ENCODE assay signal across 8 cellular contexts in genomic region chr1:151326619-151327222, GRCh38. TPM values are rescaled to one million over a fixed set of nuclear protein-coding genes. Genes with fewer than 3 reads are reported as not detected.
A peak's percentile ranks its signal among the peaks of the same experiment; 100 is the strongest.
DNase-seq lines count a peak whose midpoint lies in the region; ATAC-seq and TF ChIP-seq lines count a peak whose summit lies in the region.

No MANE protein-coding gene starts in this region.

- H3K4me1 Mint-ChIP-seq in activated T-helper 17 cell treated with anti-CD3 and anti-CD28 coated beads, Interleukin-2, amount 50 U/mL, for 72 hours = peaks cover 35% of the 10 kb centered on the region

- H3K9me3 Mint-ChIP-seq in activated T-helper 17 cell treated with anti-CD3 and anti-CD28 coated beads, Interleukin-2, amount 50 U/mL, for 72 hours = no peaks in the 10 kb centered on the region

- peak overlapping the region; percentile 93 for H3K4me3 ChIP-seq in upper lobe of right lung

- H3K27ac ChIP-seq in upper lobe of right lung = peak overlapping the region; percentile 97

- peak; percentile 59 for ATAC-seq in HG02763 (IDR thresholded peaks at IDR 0.05; ENCODE audit: unreplicated experiment)
- ATAC-seq in activated T-helper 17 cell treated with anti-CD3 and anti-CD28 coated beads, Interleukin-2, amount 50 U/mL, for 72 hours (replicated peaks) = peak; percentile 74
- ATAC-seq in omental fat pad (ENCODE audit: low FRiP score) = peak; percentile 62
- ATAC-seq in upper lobe of right lung = peak; percentile 83

- H3K36me3 ChIP-seq in upper lobe of right lung = peaks cover 38% of the 10 kb centered on the region

- H3K4me3 Mint-ChIP-seq in activated T-helper 17 cell treated with anti-CD3 and anti-CD28 coated beads, Interleukin-2, amount 50 U/mL, for 72 hours = peak overlapping the region; percentile 100

- peaks cover 37% of the 10 kb centered on the region for H3K4me1 ChIP-seq in upper lobe of right lung

- no peaks in the 10 kb centered on the region for H3K9me3 ChIP-seq in upper lobe of right lung

- H3K27me3 ChIP-seq in upper lobe of right lung = no peaks in the 10 kb centered on the region

- peaks cover 52% of the 10 kb centered on the region for H3K36me3 Mint-ChIP-seq in activated T-helper 17 cell treated with anti-CD3 and anti-CD28 coated beads, Interleukin-2, amount 50 U/mL, for 72 hours (ENCODE audit: low read depth)

- TF ChIP-seq CTCF in omental fat pad (IDR thresholded peaks at IDR 0.05) (no peak), upper lobe of right lung (IDR thresholded peaks at IDR 0.05) (no peak)

- no peaks in the 10 kb centered on the region for H3K27me3 Mint-ChIP-seq in activated T-helper 17 cell treated with anti-CD3 and anti-CD28 coated beads, Interleukin-2, amount 50 U/mL, for 72 hours

- H3K27ac Mint-ChIP-seq in activated T-helper 17 cell treated with anti-CD3 and anti-CD28 coated beads, Interleukin-2, amount 50 U/mL, for 72 hours = peak overlapping the region; percentile 99

- peak; percentile 30 for DNase-seq in activated T-cell treated with anti-CD3 and anti-CD28 coated beads for 1 hour (ENCODE audit: low read depth)
- no peak for DNase-seq in activated T-cell treated with anti-CD3 and anti-CD28 coated beads, Interleukin-2, amount 50 U/mL, for 1 hour
- DNase-seq in NOMO-1 treated with DMSO at 0.1 percent for 48 hours (lab: John Stamatoyannopoulos, UW; ENCODE audit: unreplicated experiment) = peak; percentile 60
- peak; percentile 82 for DNase-seq in germinal center (ENCODE audit: low spot score)
- DNase-seq in omental fat pad (ENCODE audit: low spot score) = no peak
- peak; percentile 75 for DNase-seq in upper lobe of right lung

- intact Hi-C loops in upper lobe of right lung (cut with DNase I) = no loop called here

RNA-seq across cellular contexts. Expression of gene PI4KB, which starts 0.5 kb away (rescaled TPM):
- 10 to 100 TPM; 70.0 to 76.8 TPM for total RNA-seq in activated T-helper 17 cell treated with anti-CD3 and anti-CD28 coated beads, Interleukin-2, amount 50 U/mL, for 72 hours
- 100 to 1,000 TPM in 1 of 4 donors, 10 to 100 TPM in 3; 80.4 to 109 (median 87.2) TPM for total RNA-seq in omental fat pad
- 65.0 TPM for total RNA-seq in upper lobe of right lung

RNA-seq across cellular contexts. Expression of gene RFX5, which starts 20.3 kb away (rescaled TPM):
- total RNA-seq in activated T-helper 17 cell treated with anti-CD3 and anti-CD28 coated beads, Interleukin-2, amount 50 U/mL, for 72 hours = 10 to 100 TPM; 48.0 to 86.0 TPM
- 10 to 100 TPM; 20.1 to 50.6 (median 24.4) TPM for total RNA-seq in omental fat pad
- 45.8 TPM for total RNA-seq in upper lobe of right lung

RNA-seq across cellular contexts. Expression of gene ZNF687, which starts 44.6 kb away (rescaled TPM):
- 10 to 100 TPM; 24.9 to 29.6 TPM for total RNA-seq in activated T-helper 17 cell treated with anti-CD3 and anti-CD28 coated beads, Interleukin-2, amount 50 U/mL, for 72 hours
- total RNA-seq in omental fat pad (10 to 100 TPM; 10.1 to 15.3 (median 14.2) TPM), upper lobe of right lung (22.5 TPM)

RNA-seq across cellular contexts. Expression of gene SELENBP1, which starts 45.8 kb away (rescaled TPM):
- total RNA-seq in activated T-helper 17 cell treated with anti-CD3 and anti-CD28 coated beads, Interleukin-2, amount 50 U/mL, for 72 hours = not detected
- 100 to 1,000 TPM in 2 of 4 donors, 10 to 100 TPM in 2; 35.7 to 190 (median 128) TPM for total RNA-seq in omental fat pad
- total RNA-seq in upper lobe of right lung = 321 TPM

Comparison
In these comparisons a context has a peak if more than half of its experiments do, and no peak if none do; other contexts are left out.
1. DNase-seq: peak in activated T-cell treated with anti-CD3 and anti-CD28 coated beads for 1 hour (single experiment), NOMO-1 treated with DMSO at 0.1 percent for 48 hours (single experiment), germinal center (single experiment) and upper lobe of right lung (single experiment); none in activated T-cell treated with anti-CD3 and anti-CD28 coated beads, Interleukin-2, amount 50 U/mL, for 1 hour (single experiment) and omental fat pad (single experiment).
2. Peak in every context shown above with its lines, with median percentiles within 50 percentile points of each other: ATAC-seq.